1 cellular context compared by ENCODE assay signal in the genomic region with DNA sequence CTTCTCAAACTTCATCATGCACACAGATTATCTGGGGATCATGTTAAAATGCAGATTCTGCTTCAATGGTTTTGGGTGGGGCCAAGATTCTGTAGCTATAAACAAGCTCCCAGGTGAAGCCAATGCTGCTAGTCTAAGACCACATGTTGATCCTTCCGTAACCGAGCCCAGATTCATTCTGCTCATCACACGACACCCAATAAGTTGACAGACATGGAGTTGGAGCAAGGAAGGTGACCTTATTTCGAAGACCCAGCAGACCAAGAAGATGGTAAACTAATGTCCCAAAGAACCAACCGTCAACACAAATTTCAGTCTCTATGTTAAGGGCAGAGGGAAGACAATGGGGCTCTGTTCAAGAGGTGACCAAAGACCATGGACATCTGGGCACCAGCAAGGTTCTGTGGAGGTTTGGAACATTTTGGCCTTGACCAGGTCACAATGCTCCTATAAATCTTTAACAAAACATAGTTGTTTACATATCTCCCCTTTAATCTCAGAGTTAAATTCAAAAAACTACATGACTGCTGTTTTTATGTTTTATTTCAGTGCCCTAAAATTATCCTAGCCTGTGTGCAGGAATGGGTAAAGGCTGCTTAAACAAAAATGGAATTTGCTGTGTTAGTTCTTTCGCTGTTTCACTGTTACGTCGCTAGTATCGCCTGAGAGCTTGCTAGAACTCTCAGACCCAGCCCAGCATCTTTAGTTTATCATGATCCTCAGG.
TF ChIP-seq lines count a peak whose summit lies in the region.

No MANE protein-coding gene starts in this region.

TF ChIP-seq in HepG2, 621 proteins besides CTCF, POLR2A, EP300 and RAD21 (continued from another document and continues in another):
- peak; percentile 93 for TF ChIP-seq RXRB (CRISPR knock-in tag; IDR thresholded peaks at IDR 0.05; ENCODE audit: borderline replicate concordance)
- TF ChIP-seq FOXC1 (CRISPR knock-in tag; IDR thresholded peaks at IDR 0.05; ENCODE audit: borderline replicate concordance): peak; percentile 8; the same call in 1 of the 2 replicates
- TF ChIP-seq PPARG (CRISPR knock-in tag; conservative IDR thresholded peaks at IDR 0.05): peak; percentile 85
- no peak for TF ChIP-seq ZNF337 (CRISPR knock-in tag; IDR thresholded peaks at IDR 0.05; ENCODE audit: borderline replicate concordance, low read depth)
- peak; percentile 71; the same call in 1 of the 2 replicates for TF ChIP-seq RFXAP (CRISPR knock-in tag; IDR thresholded peaks at IDR 0.05; ENCODE audit: borderline replicate concordance)
- TF ChIP-seq ZNF33B (CRISPR knock-in tag; IDR thresholded peaks at IDR 0.05): 0 out of 2 replicates have a peak, but pooled peaks have one; percentile 39
- TF ChIP-seq ZKSCAN1 (IDR thresholded peaks at IDR 0.05; ENCODE audit: low read length): 0 out of 2 replicates have a peak, but pooled peaks have one; percentile 34
- TF ChIP-seq LCORL (IDR thresholded peaks at IDR 0.05): peak; percentile 72; the same call in 1 of the 2 replicates
- TF ChIP-seq LCORL (CRISPR knock-in tag; IDR thresholded peaks at IDR 0.05): peak; percentile 92
- TF ChIP-seq ZNF644 (CRISPR knock-in tag; IDR thresholded peaks at IDR 0.05; ENCODE audit: low read depth): peak; percentile 100
- TF ChIP-seq USF2 (IDR thresholded peaks at IDR 0.05; ENCODE audit: low read depth, low read length): no peak
- TF ChIP-seq USF2 (CRISPR knock-in tag; IDR thresholded peaks at IDR 0.05; ENCODE audit: borderline replicate concordance): no peak
- peak; percentile 48 to 81; a peak in 3 of 4 replicates for TF ChIP-seq NR2F1 (CRISPR knock-in tag; IDR thresholded peaks at IDR 0.05)
- TF ChIP-seq HDAC1 (CRISPR knock-in tag; IDR thresholded peaks at IDR 0.05): peak; percentile 80
- TF ChIP-seq KDM6A (CRISPR knock-in tag; IDR thresholded peaks at IDR 0.05; ENCODE audit: low read depth): peak; percentile 84
- TF ChIP-seq HCFC1 (IDR thresholded peaks at IDR 0.05; ENCODE audit: low read depth, low read length): no peak
- TF ChIP-seq, protein P1, sequence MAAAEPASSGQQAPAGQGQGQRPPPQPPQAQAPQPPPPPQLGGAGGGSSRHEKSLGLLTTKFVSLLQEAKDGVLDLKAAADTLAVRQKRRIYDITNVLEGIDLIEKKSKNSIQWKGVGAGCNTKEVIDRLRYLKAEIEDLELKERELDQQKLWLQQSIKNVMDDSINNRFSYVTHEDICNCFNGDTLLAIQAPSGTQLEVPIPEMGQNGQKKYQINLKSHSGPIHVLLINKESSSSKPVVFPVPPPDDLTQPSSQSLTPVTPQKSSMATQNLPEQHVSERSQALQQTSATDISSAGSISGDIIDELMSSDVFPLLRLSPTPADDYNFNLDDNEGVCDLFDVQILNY (CRISPR knock-in tag; conservative IDR thresholded peaks at IDR 0.05): 0 out of 2 replicates have a peak, but pooled peaks have one; percentile 18
- TF ChIP-seq, protein P2, sequence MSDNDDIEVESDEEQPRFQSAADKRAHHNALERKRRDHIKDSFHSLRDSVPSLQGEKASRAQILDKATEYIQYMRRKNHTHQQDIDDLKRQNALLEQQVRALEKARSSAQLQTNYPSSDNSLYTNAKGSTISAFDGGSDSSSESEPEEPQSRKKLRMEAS (IDR thresholded peaks at IDR 0.05): peak; percentile 55; the same call in 1 of the 2 replicates
- peak; percentile 88 for TF ChIP-seq TCF7 (IDR thresholded peaks at IDR 0.05; ENCODE audit: low read depth)
- TF ChIP-seq ETV5 (CRISPR knock-in tag; IDR thresholded peaks at IDR 0.05; ENCODE audit: borderline replicate concordance): no peak; the same call in none of the 2 replicates
- 0 out of 2 replicates have a peak, but pooled peaks have one; percentile 41 for TF ChIP-seq ZBTB37 (CRISPR knock-in tag; IDR thresholded peaks at IDR 0.05)
- no peak for TF ChIP-seq ZFP36 (IDR thresholded peaks at IDR 0.05; ENCODE audit: borderline replicate concordance, low read depth, low read length, partially characterized antibody)
- peak; percentile 59 for TF ChIP-seq CCDC6 (CRISPR knock-in tag; IDR thresholded peaks at IDR 0.05)
- TF ChIP-seq, protein P3, sequence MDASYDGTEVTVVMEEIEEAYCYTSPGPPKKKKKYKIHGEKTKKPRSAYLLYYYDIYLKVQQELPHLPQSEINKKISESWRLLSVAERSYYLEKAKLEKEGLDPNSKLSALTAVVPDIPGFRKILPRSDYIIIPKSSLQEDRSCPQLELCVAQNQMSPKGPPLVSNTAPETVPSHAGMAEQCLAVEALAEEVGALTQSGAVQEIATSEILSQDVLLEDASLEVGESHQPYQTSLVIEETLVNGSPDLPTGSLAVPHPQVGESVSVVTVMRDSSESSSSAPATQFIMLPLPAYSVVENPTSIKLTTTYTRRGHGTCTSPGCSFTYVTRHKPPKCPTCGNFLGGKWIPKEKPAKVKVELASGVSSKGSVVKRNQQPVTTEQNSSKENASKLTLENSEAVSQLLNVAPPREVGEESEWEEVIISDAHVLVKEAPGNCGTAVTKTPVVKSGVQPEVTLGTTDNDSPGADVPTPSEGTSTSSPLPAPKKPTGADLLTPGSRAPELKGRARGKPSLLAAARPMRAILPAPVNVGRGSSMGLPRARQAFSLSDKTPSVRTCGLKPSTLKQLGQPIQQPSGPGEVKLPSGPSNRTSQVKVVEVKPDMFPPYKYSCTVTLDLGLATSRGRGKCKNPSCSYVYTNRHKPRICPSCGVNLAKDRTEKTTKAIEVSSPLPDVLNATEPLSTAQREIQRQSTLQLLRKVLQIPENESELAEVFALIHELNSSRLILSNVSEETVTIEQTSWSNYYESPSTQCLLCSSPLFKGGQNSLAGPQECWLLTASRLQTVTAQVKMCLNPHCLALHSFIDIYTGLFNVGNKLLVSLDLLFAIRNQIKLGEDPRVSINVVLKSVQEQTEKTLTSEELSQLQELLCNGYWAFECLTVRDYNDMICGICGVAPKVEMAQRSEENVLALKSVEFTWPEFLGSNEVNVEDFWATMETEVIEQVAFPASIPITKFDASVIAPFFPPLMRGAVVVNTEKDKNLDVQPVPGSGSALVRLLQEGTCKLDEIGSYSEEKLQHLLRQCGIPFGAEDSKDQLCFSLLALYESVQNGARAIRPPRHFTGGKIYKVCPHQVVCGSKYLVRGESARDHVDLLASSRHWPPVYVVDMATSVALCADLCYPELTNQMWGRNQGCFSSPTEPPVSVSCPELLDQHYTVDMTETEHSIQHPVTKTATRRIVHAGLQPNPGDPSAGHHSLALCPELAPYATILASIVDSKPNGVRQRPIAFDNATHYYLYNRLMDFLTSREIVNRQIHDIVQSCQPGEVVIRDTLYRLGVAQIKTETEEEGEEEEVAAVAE (CRISPR knock-in tag; IDR thresholded peaks at IDR 0.05; ENCODE audit: borderline replicate concordance): 0 out of 2 replicates have a peak, but pooled peaks have one; percentile 76
- no peak for TF ChIP-seq DZIP1 (CRISPR knock-in tag; IDR thresholded peaks at IDR 0.05)
- peak; percentile 72 for TF ChIP-seq HOXA3 (CRISPR knock-in tag; IDR thresholded peaks at IDR 0.05)
- TF ChIP-seq MAZ (IDR thresholded peaks at IDR 0.05; ENCODE audit: borderline replicate concordance, low read depth, low read length): 0 out of 2 replicates have a peak, but pooled peaks have one; percentile 21
- no peak for TF ChIP-seq MAZ (CRISPR knock-in tag; IDR thresholded peaks at IDR 0.05; ENCODE audit: low read depth)
- TF ChIP-seq STAT5B (CRISPR knock-in tag; IDR thresholded peaks at IDR 0.05): peak; percentile 15; the same call in 1 of the 2 replicates
- TF ChIP-seq ZNF343 (CRISPR knock-in tag; IDR thresholded peaks at IDR 0.05): no peak
- peak; percentile 51; the same call in 1 of the 2 replicates for TF ChIP-seq BRD4 (CRISPR knock-in tag; IDR thresholded peaks at IDR 0.05)
- TF ChIP-seq POLR2AphosphoS5 (IDR thresholded peaks at IDR 0.05; ENCODE audit: low read depth, low read length): peak; percentile 39; the same call in 1 of the 2 replicates
- no peak for TF ChIP-seq DBP (CRISPR knock-in tag; IDR thresholded peaks at IDR 0.05; ENCODE audit: not compliant biosample characterization)
- no peak for TF ChIP-seq HNRNPLL (IDR thresholded peaks at IDR 0.05; ENCODE audit: low read depth, low read length, poor library complexity, severe bottlenecking)
- TF ChIP-seq, protein P4, sequence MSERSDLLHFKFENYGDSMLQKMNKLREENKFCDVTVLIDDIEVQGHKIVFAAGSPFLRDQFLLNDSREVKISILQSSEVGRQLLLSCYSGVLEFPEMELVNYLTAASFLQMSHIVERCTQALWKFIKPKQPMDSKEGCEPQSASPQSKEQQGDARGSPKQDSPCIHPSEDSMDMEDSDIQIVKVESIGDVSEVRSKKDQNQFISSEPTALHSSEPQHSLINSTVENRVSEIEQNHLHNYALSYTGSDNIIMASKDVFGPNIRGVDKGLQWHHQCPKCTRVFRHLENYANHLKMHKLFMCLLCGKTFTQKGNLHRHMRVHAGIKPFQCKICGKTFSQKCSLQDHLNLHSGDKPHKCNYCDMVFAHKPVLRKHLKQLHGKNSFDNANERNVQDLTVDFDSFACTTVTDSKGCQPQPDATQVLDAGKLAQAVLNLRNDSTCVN (CRISPR knock-in tag; IDR thresholded peaks at IDR 0.05; ENCODE audit: borderline replicate concordance): 0 out of 2 replicates have a peak, but pooled peaks have one; percentile 67
- TF ChIP-seq HNF1B (CRISPR knock-in tag; IDR thresholded peaks at IDR 0.05): peak; percentile 79; the same call in 1 of the 2 replicates
- TF ChIP-seq, protein P5, sequence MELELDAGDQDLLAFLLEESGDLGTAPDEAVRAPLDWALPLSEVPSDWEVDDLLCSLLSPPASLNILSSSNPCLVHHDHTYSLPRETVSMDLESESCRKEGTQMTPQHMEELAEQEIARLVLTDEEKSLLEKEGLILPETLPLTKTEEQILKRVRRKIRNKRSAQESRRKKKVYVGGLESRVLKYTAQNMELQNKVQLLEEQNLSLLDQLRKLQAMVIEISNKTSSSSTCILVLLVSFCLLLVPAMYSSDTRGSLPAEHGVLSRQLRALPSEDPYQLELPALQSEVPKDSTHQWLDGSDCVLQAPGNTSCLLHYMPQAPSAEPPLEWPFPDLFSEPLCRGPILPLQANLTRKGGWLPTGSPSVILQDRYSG (CRISPR knock-in tag; IDR thresholded peaks at IDR 0.05): 0 out of 2 replicates have a peak, but pooled peaks have one; percentile 32
- 0 out of 2 replicates have a peak, but pooled peaks have one; percentile 51 for TF ChIP-seq HNRNPL (IDR thresholded peaks at IDR 0.05; ENCODE audit: low read depth, low read length)
- peak; percentile 72 for TF ChIP-seq DRAP1 (CRISPR knock-in tag; IDR thresholded peaks at IDR 0.05)
